Comparison of ENCODE assay signal across 8 cellular contexts in the genomic region with DNA sequence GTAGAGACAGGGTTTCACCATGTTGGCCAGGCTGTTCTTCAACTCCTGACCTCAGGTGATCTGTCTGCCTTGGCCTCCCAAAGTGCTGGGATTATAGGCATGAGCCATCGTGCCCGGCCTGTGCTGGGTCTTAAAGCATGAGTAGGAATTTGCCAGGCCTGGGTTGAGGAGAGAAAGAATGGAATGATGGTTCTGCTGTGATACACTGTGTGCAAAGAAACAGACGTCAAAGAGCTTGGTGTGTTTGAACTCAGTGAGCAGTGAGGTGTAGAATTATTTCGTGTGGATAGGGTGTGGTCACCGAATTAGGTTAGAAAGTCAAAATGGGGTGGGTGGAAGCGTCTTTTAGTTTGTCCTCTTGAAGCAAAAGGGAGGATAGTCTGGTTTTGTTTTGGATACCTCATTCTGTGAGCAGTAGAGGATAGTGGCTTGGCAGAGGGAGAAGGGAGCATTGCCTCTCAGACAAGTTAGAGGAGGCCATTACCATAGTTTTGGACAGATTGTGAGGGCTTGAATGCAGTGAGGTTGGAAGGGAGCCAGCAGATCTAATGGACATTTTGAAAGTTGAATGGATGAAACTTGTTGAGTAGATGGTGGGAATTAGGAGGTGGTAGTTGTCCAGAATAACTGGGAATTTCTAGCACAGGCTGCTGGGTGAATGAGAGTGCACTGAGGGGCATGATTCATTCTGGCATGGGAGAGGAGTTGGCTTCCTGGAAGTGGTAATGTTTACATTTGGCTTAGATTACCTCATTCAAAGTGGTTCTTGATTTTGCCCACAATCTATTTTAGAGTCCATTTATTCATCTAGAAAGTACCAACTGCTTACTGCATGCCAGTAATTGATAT. TPM values are rescaled to one million over a fixed set of nuclear protein-coding genes. Genes with fewer than 3 reads are reported as not detected.
DNase-seq lines count a peak whose midpoint lies in the region; ATAC-seq, FAIRE-seq and TF ChIP-seq lines count a peak whose summit lies in the region.

No MANE protein-coding gene starts in this region.

- H3K27me3 ChIP-seq in bronchial epithelial cell (ENCODE audit: control insufficient read depth, insufficient read depth, low read length) (no peaks in the 10 kb centered on the region), Caco-2 (replicated peaks; ENCODE audit: control insufficient read depth, insufficient read depth, low read length) (no peaks in the 10 kb centered on the region)

- no peaks in the 10 kb centered on the region for H3K9me3 Mint-ChIP-seq in Caco-2 (ENCODE audit: unreplicated experiment)

- TF ChIP-seq CTCF in RWPE1 (conservative IDR thresholded peaks at IDR 0.05; ENCODE audit: low read depth): no peak
- TF ChIP-seq CTCF in bronchial epithelial cell (IDR thresholded peaks at IDR 0.05; ENCODE audit: insufficient read depth, low read length, severe bottlenecking): no peak
- TF ChIP-seq CTCF in Caco-2 (IDR thresholded peaks at IDR 0.05; ENCODE audit: insufficient read depth in 1 of 2, low read depth in 1 of 2, low read length in 1 of 2, severe bottlenecking in 1 of 2, unreplicated experiment in 1 of 2): no peak

- no TSS peak for BruUV-seq in Caco-2 (replicated peaks; lab: Mats Ljungman, UMichigan)

- peak; percentile 33 for ATAC-seq in HG03103 (IDR thresholded peaks at IDR 0.05; ENCODE audit: low read depth, unreplicated experiment)

- peak overlapping the region; percentile 62 for H3K27ac ChIP-seq in RWPE1

- FAIRE-seq in bronchial epithelial cell (lab: Jason Lieb, UNC): no peak

- H3K4me1 ChIP-seq in Caco-2: peaks cover 23% of the 10 kb centered on the region

- no peaks in the 10 kb centered on the region for H3K27me3 Mint-ChIP-seq in Caco-2 (ENCODE audit: insufficient read depth, unreplicated experiment)

- peaks cover 24% of the 10 kb centered on the region for H3K4me1 Mint-ChIP-seq in Caco-2 (ENCODE audit: low read depth, unreplicated experiment)

- intact Hi-C loops in Caco-2 (cut with micrococcal nuclease; ENCODE audit: unreplicated experiment): no loop called here

- no peaks in the 10 kb centered on the region for H3K36me3 Mint-ChIP-seq in Caco-2 (ENCODE audit: insufficient read depth, unreplicated experiment)

- H3K4me3 ChIP-seq in bronchial epithelial cell (ENCODE audit: low read depth, low read length): no peak overlapping the region
- H3K4me3 ChIP-seq in Caco-2 (ENCODE audit: low read depth, low read length): no peak overlapping the region

- H3K36me3 ChIP-seq in bronchial epithelial cell (ENCODE audit: control insufficient read depth, insufficient read depth, low read length): no peaks in the 10 kb centered on the region
- H3K36me3 ChIP-seq in Caco-2 (ENCODE audit: control insufficient read depth, insufficient read depth, low read length): no peaks in the 10 kb centered on the region

- H3K9me3 ChIP-seq in Caco-2: 0 out of 2 replicates have a peak, but pooled peaks cover 2% of the 10 kb centered on the region

- CTCF ChIA-PET in RWPE1 (lab: Yijun Ruan, JAX) (interaction anchor here (0.6 kb wide), 1 partner anchor 71 kb away, joined by 3 read pairs; no protein-coding TSS in a partner anchor), Caco-2 (lab: Charles Lee) (no interaction called here)

- POLR2A ChIA-PET in RWPE1 (lab: Yijun Ruan, JAX; ENCODE audit: low non-redundant PET): no interaction called here
- POLR2A ChIA-PET in Caco-2 (lab: Charles Lee): interaction anchor here (0.6 kb wide), 1 partner anchor 23 kb away, joined by 6 read pairs; no protein-coding TSS in a partner anchor

- no peak overlapping the region for H3K4me3 Mint-ChIP-seq in Caco-2 (ENCODE audit: unreplicated experiment)

- DNase-seq in activated T-cell treated with anti-CD3 and anti-CD28 coated beads for 24 hours (ENCODE audit: low read depth): peak; percentile 20
- no peak for DNase-seq in activated T-cell treated with anti-CD3 and anti-CD28 coated beads, Interleukin-2, amount 50 U/mL, for 1 hour
- DNase-seq in RWPE1 (ENCODE audit: low spot score): peak; percentile 80
- peak; percentile 93 for DNase-seq in bronchial epithelial cell (ENCODE audit: low read depth)
- DNase-seq in myocyte (ENCODE audit: low read depth): peak; percentile 83
- DNase-seq in COR-L47 (lab: John Stamatoyannopoulos, UW): no peak
- no peak for DNase-seq in Caco-2

- no peak overlapping the region for H3K27ac Mint-ChIP-seq in Caco-2 (ENCODE audit: unreplicated experiment)

RNA-seq across cellular contexts. Expression of gene AKAP13, which starts 27.2 kb away (rescaled TPM):
- 41.1 and 53.4 TPM in 2 replicates for total RNA-seq in bronchial epithelial cell
- total RNA-seq in myocyte: 166 and 201 TPM in 2 replicates
- polyA plus RNA-seq in myocyte (2012): 54.1 TPM
- 48.3 and 49.6 TPM in 2 replicates for total RNA-seq in Caco-2 (2022)

Comparison
In these comparisons a context has a peak if more than half of its experiments do, and no peak if none do; other contexts are left out.
1. DNase-seq: peak in activated T-cell treated with anti-CD3 and anti-CD28 coated beads for 24 hours (single experiment), RWPE1 (single experiment), bronchial epithelial cell (single experiment) and myocyte (single experiment); none in activated T-cell treated with anti-CD3 and anti-CD28 coated beads, Interleukin-2, amount 50 U/mL, for 1 hour (single experiment), COR-L47 (single experiment) and Caco-2 (0 of 2).